ENCODE assay signal across 10 cellular contexts in genomic region chr1:221776495-221777413, GRCh38. TPM values are rescaled to one million over a fixed set of nuclear protein-coding genes. Genes with fewer than 3 reads are reported as not detected.
DNase-seq lines count a peak whose midpoint lies in the region; ATAC-seq and TF ChIP-seq lines count a peak whose summit lies in the region.
"Had no signal": no experiment of that assay in that cellular context is flagged by ENCODE, and none has a peak within 500 bp of the region (broad histone marks: within the 10 kb centered on the region; RNA-seq: fewer than 3 reads in every experiment).

No MANE protein-coding gene starts in this region.

- no peaks in the 10 kb centered on the region for H3K9me3 Mint-ChIP-seq in activated naive CD8-positive, alpha-beta T cell (ENCODE audit: low read depth)
- H3K9me3 Mint-ChIP-seq: endodermal cell had no signal

- H3K27ac Mint-ChIP-seq in activated naive CD8-positive, alpha-beta T cell: peak overlapping the region; percentile 91
- H3K27ac Mint-ChIP-seq: endodermal cell had no signal

- peak overlapping the region in 1 of 10 donors; percentile 12 for H3K27ac ChIP-seq in heart right ventricle
- H3K27ac ChIP-seq: thyroid gland had no signal

- no peaks in the 10 kb centered on the region for H3K27me3 Mint-ChIP-seq in activated naive CD8-positive, alpha-beta T cell

- TF ChIP-seq CTCF in GM12865 (IDR thresholded peaks at IDR 0.05; ENCODE audit: insufficient read depth, low read depth, low read length, missing control alignments) (no peak), heart right ventricle (IDR thresholded peaks at IDR 0.05) (no peak)

- no peaks in the 10 kb centered on the region for H3K36me3 Mint-ChIP-seq in activated naive CD8-positive, alpha-beta T cell

- H3K27me3 ChIP-seq in heart right ventricle: no peaks in the 10 kb centered on the region
- H3K27me3 ChIP-seq: thyroid gland had no signal

- peaks cover 61% of the 10 kb centered on the region for H3K4me1 Mint-ChIP-seq in activated naive CD8-positive, alpha-beta T cell (ENCODE audit: low read depth)

- H3K4me3 ChIP-seq in GM12865 (ENCODE audit: low read depth, low read length) (peak overlapping the region; percentile 18), heart right ventricle (no peak overlapping the region)
- H3K4me3 ChIP-seq: thyroid gland had no signal

- no peaks in the 10 kb centered on the region for H3K36me3 ChIP-seq in heart right ventricle
- H3K36me3 ChIP-seq: thyroid gland had no signal

- DNase-seq in GM12865 (ENCODE audit: low read depth): peak; percentile 80
- DNase-seq in heart right ventricle: no peak
- DNase-seq in AG08395 (ENCODE audit: low spot score): no peak
- no peak for DNase-seq in iPS-NIHi7 (ENCODE audit: extremely low spot score)
- DNase-seq in HK-2 (ENCODE audit: unreplicated experiment): no peak
- DNase-seq: endodermal cell, thyroid gland had no signal

- intact Hi-C loops in heart right ventricle (cut with DNase I): no loop called here

- no peaks in the 10 kb centered on the region for H3K9me3 ChIP-seq in heart right ventricle
- H3K9me3 ChIP-seq: thyroid gland had no signal

- peaks cover 0 to 42% (median 0%) of the 10 kb centered on the region in 9 donors for H3K4me1 ChIP-seq in heart right ventricle
- H3K4me1 ChIP-seq: thyroid gland had no signal

- 70 to 75% methylated on average over 6 of the region's 6 CpGs for WGBS in heart right ventricle, 2 donors

- peak overlapping the region; percentile 79 for H3K4me3 Mint-ChIP-seq in activated naive CD8-positive, alpha-beta T cell
- H3K4me3 Mint-ChIP-seq: endodermal cell had no signal

- ATAC-seq in GM21381 (IDR thresholded peaks at IDR 0.05; ENCODE audit: unreplicated experiment) (peak; percentile 33), HG03439 (IDR thresholded peaks at IDR 0.05; ENCODE audit: unreplicated experiment) (peak; percentile 37), heart right ventricle (no peak)

RNA-seq across cellular contexts. Expression of gene DUSP10, which starts 34.9 kb away (rescaled TPM):
- 1 to 10 TPM; 1.8 to 9.7 (median 4.0) TPM for total RNA-seq in heart right ventricle
- 1 to 10 TPM; 2.8 to 3.6 TPM for polyA plus RNA-seq in heart right ventricle

Comparison
In these comparisons a context has a peak if more than half of its experiments do, and no peak if none do; other contexts are left out.
1. ATAC-seq: peak in GM21381 (single experiment) and HG03439 (single experiment); none in heart right ventricle (0 of 8).